ENCODE assay signal across 19 cellular contexts in the genomic region with DNA sequence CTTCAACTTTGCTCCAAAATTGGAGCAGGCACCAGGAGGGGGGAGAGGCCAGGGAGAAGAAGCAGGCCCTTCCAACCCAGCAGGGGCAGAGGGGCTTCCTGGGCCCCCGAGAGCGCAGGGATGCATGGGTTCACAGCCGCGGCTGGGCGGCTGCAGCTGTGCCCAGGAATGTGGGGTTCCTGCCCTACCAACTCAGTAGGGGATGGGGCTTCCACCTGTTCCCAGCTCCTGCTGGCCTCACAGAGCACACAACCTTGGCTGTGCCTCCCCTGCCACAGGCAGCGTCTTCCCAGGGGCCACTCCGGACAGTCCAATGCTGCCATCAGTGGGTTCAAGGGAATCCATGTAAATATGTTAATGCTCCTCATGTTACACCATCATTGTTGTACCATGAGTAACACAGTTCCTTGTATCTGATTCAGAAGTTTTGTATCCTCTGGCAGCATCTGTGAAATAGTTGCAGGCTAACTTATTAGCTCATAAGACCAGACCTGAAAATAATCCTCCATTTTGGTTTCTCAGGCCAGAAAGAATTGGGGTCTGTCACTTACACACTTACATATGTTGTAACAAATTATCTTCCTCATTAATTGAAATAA. TPM values are rescaled to one million over a fixed set of nuclear protein-coding genes. Genes with fewer than 3 reads are reported as not detected.
DNase-seq lines count a peak whose midpoint lies in the region; ATAC-seq and TF ChIP-seq lines count a peak whose summit lies in the region.
"Had no signal": no experiment of that assay in that cellular context is flagged by ENCODE, and none has a peak within 500 bp of the region (broad histone marks: within the 10 kb centered on the region; RNA-seq: fewer than 3 reads in every experiment).

No MANE protein-coding gene starts in this region.

- no peak for TF ChIP-seq CTCF in fibroblast of the aortic adventitia (IDR thresholded peaks at IDR 0.05; ENCODE audit: insufficient read depth, low read length)
- no peak for TF ChIP-seq CTCF in mesothelial cell of epicardium (IDR thresholded peaks at IDR 0.05; ENCODE audit: unreplicated experiment)
- no peak for TF ChIP-seq CTCF in left lung (IDR thresholded peaks at IDR 0.05)

- no peaks in the 10 kb centered on the region for H3K4me1 ChIP-seq in left lung
- H3K4me1 ChIP-seq: suprapubic skin had no signal

- H3K27me3 ChIP-seq in left lung, result no peaks in the 10 kb centered on the region
- H3K27me3 ChIP-seq: suprapubic skin had no signal

- no peak for ATAC-seq in GM21515 (IDR thresholded peaks at IDR 0.05; ENCODE audit: unreplicated experiment)
- no peak for ATAC-seq in HG03025 (IDR thresholded peaks at IDR 0.05; ENCODE audit: low FRiP score, unreplicated experiment)
- ATAC-seq in left lung, result no peak
- ATAC-seq: natural killer cell treated with Interleukin-12 subunit alpha and Interleukin-12 subunit beta and Interleukin-15 and Interleukin-18, amount 100 ng/mL, for 72 hours had no signal

- peaks cover 3% of the 10 kb centered on the region for H3K4me1 Mint-ChIP-seq in mesothelial cell of epicardium

- no peaks in the 10 kb centered on the region for H3K27me3 Mint-ChIP-seq in mesothelial cell of epicardium (ENCODE audit: low read depth)
- H3K27me3 Mint-ChIP-seq: progenitor cell of endocrine pancreas had no signal

- no peak overlapping the region for H3K4me3 Mint-ChIP-seq in mesothelial cell of epicardium
- H3K4me3 Mint-ChIP-seq: natural killer cell treated with Interleukin-12 subunit alpha and Interleukin-12 subunit beta and Interleukin-15 and Interleukin-18, amount 100 ng/mL, for 72 hours had no signal

- H3K4me3 ChIP-seq in fibroblast of the aortic adventitia (ENCODE audit: low read depth, low read length) (no peak overlapping the region), left lung (no peak overlapping the region)
- H3K4me3 ChIP-seq: smooth muscle cell, suprapubic skin had no signal

- no peak overlapping the region for H3K27ac ChIP-seq in left lung
- H3K27ac ChIP-seq: suprapubic skin had no signal

- no peak overlapping the region for H3K27ac Mint-ChIP-seq in mesothelial cell of epicardium
- H3K27ac Mint-ChIP-seq: activated T-helper 2 cell treated with anti-CD3 and anti-CD28 coated beads, Interferon-gamma antibody, Interleukin-2, Interleukin-4, amounts not matched to agents 10 μg/mL and 5 μg/mL and 100 μg/mL, durations not matched to agents 14 hours and 24 hours and 36 hours; natural killer cell treated with Interleukin-12 subunit alpha and Interleukin-12 subunit beta and Interleukin-15 and Interleukin-18, amount 100 ng/mL, for 72 hours; progenitor cell of endocrine pancreas had no signal

- H3K9me3 Mint-ChIP-seq in mesothelial cell of epicardium, result no peaks in the 10 kb centered on the region
- H3K9me3 Mint-ChIP-seq: activated T-helper 2 cell treated with anti-CD3 and anti-CD28 coated beads, Interferon-gamma antibody, Interleukin-2, Interleukin-4, amounts not matched to agents 10 μg/mL and 5 μg/mL and 100 μg/mL, durations not matched to agents 14 hours and 24 hours and 36 hours; natural killer cell treated with Interleukin-12 subunit alpha and Interleukin-12 subunit beta and Interleukin-15 and Interleukin-18, amount 100 ng/mL, for 72 hours had no signal

- H3K9me3 ChIP-seq in left lung, result no peaks in the 10 kb centered on the region
- H3K9me3 ChIP-seq: suprapubic skin had no signal

- DNase-seq in GM04503 (ENCODE audit: low read depth), result peak; percentile 47
- peak; percentile 67 for DNase-seq in amniotic epithelial cell (ENCODE audit: low read depth)
- DNase-seq in fibroblast of the aortic adventitia (ENCODE audit: low read depth), result peak; percentile 53
- DNase-seq in mesothelial cell of epicardium (ENCODE audit: low spot score in 2 of 2, unreplicated experiment in 2 of 2), result no peak
- DNase-seq in left lung, result no peak
- DNase-seq: DMS79 treated with DMSO at 0.1 percent for 48 hours; MM.1S; NCI-H187 treated with DMSO at 0.1 percent for 48 hours; NCI-H446 treated with DMSO at 0.1 percent for 48 hours; SIG-M5; stimulated activated CD4-positive, alpha-beta T cell treated with anti-CD3 and anti-CD28 coated beads, Interleukin-4, amount 100 ng/mL, for 4 hours; stimulated activated CD8-positive, alpha-beta memory T cell treated with anti-CD3 and anti-CD28 coated beads, Interleukin-4, amount 100 ng/mL, for 48 hours had no signal

- intact Hi-C loops in left lung (cut with DNase I), result no loop called here

- no peaks in the 10 kb centered on the region for H3K36me3 Mint-ChIP-seq in mesothelial cell of epicardium
- H3K36me3 Mint-ChIP-seq: natural killer cell treated with Interleukin-12 subunit alpha and Interleukin-12 subunit beta and Interleukin-15 and Interleukin-18, amount 100 ng/mL, for 72 hours had no signal

- H3K36me3 ChIP-seq in left lung, result no peaks in the 10 kb centered on the region
- H3K36me3 ChIP-seq: suprapubic skin had no signal

RNA-seq across cellular contexts. Expression of a gene that starts 12.1 kb away (rescaled TPM):
- total RNA-seq in fibroblast of the aortic adventitia (ENCODE audit: low replicate concordance) (16.9 and 22.5 TPM in 2 replicates), mesothelial cell of epicardium (9.5 to 12.6 TPM (median 10.5 TPM) in 3 replicates), left lung (10 to 100 TPM; 20.2 to 21.7 TPM)

Comparison
In these comparisons a context has a peak if more than half of its experiments do, and no peak if none do; other contexts are left out.
1. DNase-seq: peak in GM04503 (single experiment), amniotic epithelial cell (single experiment) and fibroblast of the aortic adventitia (single experiment); none in mesothelial cell of epicardium (0 of 2) and left lung (0 of 2).